ENCODE assay signal across 2 cellular contexts in the genomic region with DNA sequence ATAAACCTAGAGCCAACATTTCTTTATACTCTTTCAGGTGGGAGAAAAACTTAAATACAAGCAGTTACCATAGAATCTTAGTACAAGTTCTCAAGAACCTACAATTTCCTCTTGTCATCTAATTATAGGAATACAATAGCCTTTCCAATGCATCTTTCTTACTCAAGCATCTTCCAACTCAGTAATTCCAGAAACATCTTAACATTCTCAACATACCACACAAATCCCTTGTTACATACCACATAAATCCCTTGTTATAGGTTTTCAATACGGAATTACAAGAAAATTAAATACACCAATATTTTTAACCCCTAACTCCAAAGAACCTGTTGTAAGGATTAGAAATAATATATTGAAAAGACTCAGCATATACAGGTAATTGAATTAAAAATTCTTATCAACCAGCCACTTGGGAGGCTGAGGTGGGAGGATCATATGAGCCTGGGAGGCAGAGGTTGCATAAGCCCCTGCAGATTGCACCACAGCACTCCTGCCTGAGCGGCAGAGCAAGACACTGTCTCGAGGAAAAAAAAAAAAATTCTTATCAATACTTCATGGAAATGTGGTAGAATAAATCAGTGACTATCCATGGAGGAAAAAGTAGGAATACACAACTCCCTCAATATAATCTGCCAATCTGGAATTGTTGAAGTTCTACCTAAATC.
TF ChIP-seq lines count a peak whose summit lies in the region.

No MANE protein-coding gene starts in this region.

TF ChIP-seq in HepG2, 621 proteins besides CTCF, POLR2A, EP300 and RAD21:
- TF ChIP-seq, protein P1, sequence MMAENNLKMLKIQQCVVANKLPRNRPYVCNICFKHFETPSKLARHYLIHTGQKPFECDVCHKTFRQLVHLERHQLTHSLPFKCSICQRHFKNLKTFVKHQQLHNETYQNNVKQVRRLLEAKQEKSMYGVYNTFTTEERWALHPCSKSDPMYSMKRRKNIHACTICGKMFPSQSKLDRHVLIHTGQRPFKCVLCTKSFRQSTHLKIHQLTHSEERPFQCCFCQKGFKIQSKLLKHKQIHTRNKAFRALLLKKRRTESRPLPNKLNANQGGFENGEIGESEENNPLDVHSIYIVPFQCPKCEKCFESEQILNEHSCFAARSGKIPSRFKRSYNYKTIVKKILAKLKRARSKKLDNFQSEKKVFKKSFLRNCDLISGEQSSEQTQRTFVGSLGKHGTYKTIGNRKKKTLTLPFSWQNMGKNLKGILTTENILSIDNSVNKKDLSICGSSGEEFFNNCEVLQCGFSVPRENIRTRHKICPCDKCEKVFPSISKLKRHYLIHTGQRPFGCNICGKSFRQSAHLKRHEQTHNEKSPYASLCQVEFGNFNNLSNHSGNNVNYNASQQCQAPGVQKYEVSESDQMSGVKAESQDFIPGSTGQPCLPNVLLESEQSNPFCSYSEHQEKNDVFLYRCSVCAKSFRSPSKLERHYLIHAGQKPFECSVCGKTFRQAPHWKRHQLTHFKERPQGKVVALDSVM (CRISPR knock-in tag; IDR thresholded peaks at IDR 0.05) = peak; percentile 52; the same call in 1 of the 2 replicates
- TF ChIP-seq ZNF430 (CRISPR knock-in tag; IDR thresholded peaks at IDR 0.05) = no peak
TF ChIP-seq in HepG2: peak in this region for 1.

TF ChIP-seq in WTC11, 78 proteins besides CTCF, POLR2A, EP300 and RAD21 (continued from another document):
- TF ChIP-seq, protein P2, sequence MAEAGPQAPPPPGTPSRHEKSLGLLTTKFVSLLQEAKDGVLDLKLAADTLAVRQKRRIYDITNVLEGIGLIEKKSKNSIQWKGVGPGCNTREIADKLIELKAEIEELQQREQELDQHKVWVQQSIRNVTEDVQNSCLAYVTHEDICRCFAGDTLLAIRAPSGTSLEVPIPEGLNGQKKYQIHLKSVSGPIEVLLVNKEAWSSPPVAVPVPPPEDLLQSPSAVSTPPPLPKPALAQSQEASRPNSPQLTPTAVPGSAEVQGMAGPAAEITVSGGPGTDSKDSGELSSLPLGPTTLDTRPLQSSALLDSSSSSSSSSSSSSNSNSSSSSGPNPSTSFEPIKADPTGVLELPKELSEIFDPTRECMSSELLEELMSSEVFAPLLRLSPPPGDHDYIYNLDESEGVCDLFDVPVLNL (CRISPR knock-in tag; IDR thresholded peaks at IDR 0.05; ENCODE audit: borderline replicate concordance, low read depth) = no peak
- TF ChIP-seq SP1 (CRISPR knock-in tag; conservative IDR thresholded peaks at IDR 0.05) = no peak
- TF ChIP-seq GABPB1 (CRISPR knock-in tag; IDR thresholded peaks at IDR 0.05) = no peak
- no peak for TF ChIP-seq FOXK1 (CRISPR knock-in tag; IDR thresholded peaks at IDR 0.05)
- TF ChIP-seq AFF4 (CRISPR knock-in tag; IDR thresholded peaks at IDR 0.05; ENCODE audit: borderline replicate concordance) = no peak
- TF ChIP-seq ZNF423 (CRISPR knock-in tag; IDR thresholded peaks at IDR 0.05) = no peak
- no peak for TF ChIP-seq ESRRA (CRISPR knock-in tag; IDR thresholded peaks at IDR 0.05; ENCODE audit: borderline replicate concordance)
- no peak for TF ChIP-seq ATF2 (CRISPR knock-in tag; IDR thresholded peaks at IDR 0.05; ENCODE audit: borderline replicate concordance, low read depth)
- no peak for TF ChIP-seq MXD4 (CRISPR knock-in tag; IDR thresholded peaks at IDR 0.05; ENCODE audit: borderline replicate concordance)
- TF ChIP-seq, protein P3, sequence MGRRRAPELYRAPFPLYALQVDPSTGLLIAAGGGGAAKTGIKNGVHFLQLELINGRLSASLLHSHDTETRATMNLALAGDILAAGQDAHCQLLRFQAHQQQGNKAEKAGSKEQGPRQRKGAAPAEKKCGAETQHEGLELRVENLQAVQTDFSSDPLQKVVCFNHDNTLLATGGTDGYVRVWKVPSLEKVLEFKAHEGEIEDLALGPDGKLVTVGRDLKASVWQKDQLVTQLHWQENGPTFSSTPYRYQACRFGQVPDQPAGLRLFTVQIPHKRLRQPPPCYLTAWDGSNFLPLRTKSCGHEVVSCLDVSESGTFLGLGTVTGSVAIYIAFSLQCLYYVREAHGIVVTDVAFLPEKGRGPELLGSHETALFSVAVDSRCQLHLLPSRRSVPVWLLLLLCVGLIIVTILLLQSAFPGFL (CRISPR knock-in tag; IDR thresholded peaks at IDR 0.05; ENCODE audit: borderline replicate concordance) = no peak
- TF ChIP-seq, protein P4, sequence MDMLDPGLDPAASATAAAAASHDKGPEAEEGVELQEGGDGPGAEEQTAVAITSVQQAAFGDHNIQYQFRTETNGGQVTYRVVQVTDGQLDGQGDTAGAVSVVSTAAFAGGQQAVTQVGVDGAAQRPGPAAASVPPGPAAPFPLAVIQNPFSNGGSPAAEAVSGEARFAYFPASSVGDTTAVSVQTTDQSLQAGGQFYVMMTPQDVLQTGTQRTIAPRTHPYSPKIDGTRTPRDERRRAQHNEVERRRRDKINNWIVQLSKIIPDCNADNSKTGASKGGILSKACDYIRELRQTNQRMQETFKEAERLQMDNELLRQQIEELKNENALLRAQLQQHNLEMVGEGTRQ (CRISPR knock-in tag; IDR thresholded peaks at IDR 0.05) = no peak
- TF ChIP-seq IRF2 (CRISPR knock-in tag; IDR thresholded peaks at IDR 0.05; ENCODE audit: borderline replicate concordance, low read depth) = no peak
